Comparison of ENCODE assay signal across 8 cellular contexts in genomic region chr2:229715895-229716507, GRCh38. TPM values are rescaled to one million over a fixed set of nuclear protein-coding genes. Genes with fewer than 3 reads are reported as not detected.
DNase-seq lines count a peak whose midpoint lies in the region; ATAC-seq, FAIRE-seq and TF ChIP-seq lines count a peak whose summit lies in the region.

No MANE protein-coding gene starts in this region.

- H3K4me1 ChIP-seq in adrenal gland (replicated peaks in 1 of 2), result peaks cover 0 to 30% of the 10 kb centered on the region in 2 donors
- H3K4me1 ChIP-seq in HepG2 (ENCODE audit: insufficient read depth, low read length), result no peaks in the 10 kb centered on the region

- WGBS in adrenal gland, 4 donors, result 3 to 9% (median 6%) methylated on average over 4 of the region's 4 CpGs
- WGBS in HepG2 (ENCODE audit: low lambda C conversion rate), result 15% methylated on average over 4 of the region's 4 CpGs

- no peaks in the 10 kb centered on the region for H3K79me2 ChIP-seq in HepG2 (ENCODE audit: insufficient read depth, low read length)

- H3K36me3 ChIP-seq in adrenal gland (replicated peaks in 1 of 2) (no peaks in the 10 kb centered on the region), HepG2 (replicated peaks in 1 of 2; ENCODE audit: control insufficient read depth in 1 of 2, insufficient read depth in 2 of 2, low read length in 2 of 2) (no peaks in the 10 kb centered on the region)

- intact Hi-C loops in adrenal gland (cut with DNase I), result loop anchor here (5.0 to 10.0 kb wide), 3 partner anchors 119 to 291 kb away; no protein-coding TSS in a partner anchor
- intact Hi-C loops in HepG2 (cut with micrococcal nuclease; ENCODE audit: unreplicated experiment), result no loop called here
- intact Hi-C loops in Right ventricle myocardium inferior (cut with DNase I), result no loop called here

- H3K4me3 ChIP-seq in adrenal gland, result peak overlapping the region in 2 of 4 donors; percentile 34 to 73
- no peak overlapping the region for H3K4me3 ChIP-seq in HepG2 (replicated peaks in 1 of 3; ENCODE audit: insufficient read depth in 1 of 3, low read depth in 2 of 3, low read length in 3 of 3)

- H4K20me1 ChIP-seq in HepG2 (ENCODE audit: insufficient read depth, low read length), result peaks cover 12% of the 10 kb centered on the region; the same call in 1 of the 2 replicates

- no peaks in the 10 kb centered on the region for H3K9me3 ChIP-seq in adrenal gland (replicated peaks in 1 of 3)
- H3K9me3 ChIP-seq in HepG2 (ENCODE audit: low read length), result no peaks in the 10 kb centered on the region

- POLR2A ChIA-PET in HEK293T (lab: Yijun Ruan, JAX), result no interaction called here
- POLR2A ChIA-PET in HepG2 (lab: Yijun Ruan, JAX), result no interaction called here

- no peak for TF ChIP-seq POLR2A in adrenal gland (IDR thresholded peaks at IDR 0.05)
- no peak for TF ChIP-seq POLR2A in HepG2 (IDR thresholded peaks at IDR 0.05; ENCODE audit: insufficient read depth in 1 of 2, low read depth in 2 of 2, low read length in 2 of 2)

- DNase-seq in HEK293T (ENCODE audit: extremely low spot score) (peak; percentile 30), NCI-H748 (lab: John Stamatoyannopoulos, UW; ENCODE audit: unreplicated experiment) (peak; percentile 80), adrenal gland (peak; percentile 43 to 86 (median 68)), HepG2 (ENCODE audit: low spot score) (peak; percentile 34), Right ventricle myocardium inferior (ENCODE audit: missing footprints) (no peak)

- peak; percentile 23; the same call in 2 of the 3 replicates for ATAC-seq in HepG2
- ATAC-seq in HG03280 (IDR thresholded peaks at IDR 0.05; ENCODE audit: unreplicated experiment), result no peak
- ATAC-seq in Right ventricle myocardium inferior, result no peak
- ATAC-seq in GM21717 (IDR thresholded peaks at IDR 0.05; ENCODE audit: unreplicated experiment), result no peak

- peak; percentile 76 for FAIRE-seq in HepG2 (lab: Jason Lieb, UNC)

- H3K27ac ChIP-seq in C4-2B (no peak overlapping the region), adrenal gland (peak overlapping the region in 4 of 5 donors; percentile 77 to 93 (median 85)), HepG2 (ENCODE audit: extremely low read length, insufficient read depth, low read length) (no peak overlapping the region)

- no peak overlapping the region for H2AFZ ChIP-seq in HepG2 (ENCODE audit: low read length)

- in situ Hi-C loops in HepG2 (cut with HindIII; ENCODE audit: extremely low pct_ligation_motif_present, low pct_unique_long_range_greater_than_20kb), result no loop called here

- CTCF ChIA-PET in HEK293T (lab: Yijun Ruan, JAX) (no interaction called here), HepG2 (lab: Yijun Ruan, JAX; ENCODE audit: low intra/inter-chr PET ratio, low total read pairs) (no interaction called here)

- TF ChIP-seq RAD21 in HepG2 (CRISPR knock-in tag; IDR thresholded peaks at IDR 0.05), result no peak

- TF ChIP-seq EP300 in HepG2 (IDR thresholded peaks at IDR 0.05; ENCODE audit: low read depth in 2 of 2, low read length in 2 of 2) (no peak), HepG2 (CRISPR knock-in tag; IDR thresholded peaks at IDR 0.05; ENCODE audit: borderline replicate concordance) (no peak)

- H3K27me3 ChIP-seq in adrenal gland (peaks cover 3% of the 10 kb centered on the region), HepG2 (ENCODE audit: control insufficient read depth in 1 of 2, insufficient read depth in 2 of 2, low read length in 2 of 2) (peaks cover 7 to 36% of the 10 kb centered on the region in 2 experiments)

- no TSS peak for BruUV-seq in HepG2 (replicated peaks; lab: Mats Ljungman, UMichigan)

- H3K4me2 ChIP-seq in HepG2 (ENCODE audit: low read depth, low read length), result no peak overlapping the region

- TF ChIP-seq CTCF in C4-2B (conservative IDR thresholded peaks at IDR 0.05) (peak; percentile 71), adrenal gland (IDR thresholded peaks at IDR 0.05) (peak; percentile 46 to 73 (median 60)), HepG2 (CRISPR knock-in tag; IDR thresholded peaks at IDR 0.05) (peak; percentile 63)

- no peak overlapping the region for H3K9ac ChIP-seq in HepG2 (ENCODE audit: insufficient read depth, low read depth, low read length)

TF ChIP-seq in HEK293T, 16 proteins besides CTCF, POLR2A, EP300 and RAD21:
- no peak for TF ChIP-seq BHLHE40 (IDR thresholded peaks at IDR 0.05; ENCODE audit: borderline replicate concordance)
- TF ChIP-seq PKNOX1 (IDR thresholded peaks at IDR 0.05), result no peak
- TF ChIP-seq ZNF384 (IDR thresholded peaks at IDR 0.05), result no peak
- TF ChIP-seq TARDBP (IDR thresholded peaks at IDR 0.05), result no peak
- TF ChIP-seq NFRKB (IDR thresholded peaks at IDR 0.05), result no peak
- no peak for TF ChIP-seq SUZ12 (IDR thresholded peaks at IDR 0.05)
- TF ChIP-seq FOXM1 (IDR thresholded peaks at IDR 0.05; ENCODE audit: borderline replicate concordance), result no peak
- TF ChIP-seq FOXK2 (IDR thresholded peaks at IDR 0.05), result no peak
- TF ChIP-seq ARNT (IDR thresholded peaks at IDR 0.05), result no peak
- TF ChIP-seq ELF4 (IDR thresholded peaks at IDR 0.05), result no peak
- no peak for TF ChIP-seq FOXA1 (IDR thresholded peaks at IDR 0.05)
- no peak for TF ChIP-seq CTBP1 (IDR thresholded peaks at IDR 0.05; ENCODE audit: borderline replicate concordance)
- no peak for TF ChIP-seq SP1 (IDR thresholded peaks at IDR 0.05)
- no peak for TF ChIP-seq L3MBTL2 (conservative IDR thresholded peaks at IDR 0.05)
- no peak for TF ChIP-seq HDGF (IDR thresholded peaks at IDR 0.05; ENCODE audit: borderline replicate concordance)
- TF ChIP-seq LEF1 (IDR thresholded peaks at IDR 0.05; ENCODE audit: borderline replicate concordance), result no peak

TF ChIP-seq in HepG2, 621 proteins besides CTCF, POLR2A, EP300 and RAD21 (continues in another document):
- peak; percentile 37; the same call in 1 of the 2 replicates for TF ChIP-seq CREB1 (IDR thresholded peaks at IDR 0.05)
- 0 out of 2 replicates have a peak, but pooled peaks have one; percentile 53 for TF ChIP-seq CREB1 (CRISPR knock-in tag; IDR thresholded peaks at IDR 0.05)
- peak; percentile 56 for TF ChIP-seq STAG1 (CRISPR knock-in tag; IDR thresholded peaks at IDR 0.05)
- peak; percentile 23; the same call in 1 of the 2 replicates for TF ChIP-seq SMC3 (IDR thresholded peaks at IDR 0.05; ENCODE audit: low read length)
- peak; percentile 80 for TF ChIP-seq MIER2 (CRISPR knock-in tag; IDR thresholded peaks at IDR 0.05)
- 0 out of 2 replicates have a peak, but pooled peaks have one; percentile 27 for TF ChIP-seq ZBTB37 (CRISPR knock-in tag; IDR thresholded peaks at IDR 0.05)
- TF ChIP-seq CREM (IDR thresholded peaks at IDR 0.05), result peak; percentile 54
- TF ChIP-seq CREM (CRISPR knock-in tag; IDR thresholded peaks at IDR 0.05), result no peak
- TF ChIP-seq, protein P1, sequence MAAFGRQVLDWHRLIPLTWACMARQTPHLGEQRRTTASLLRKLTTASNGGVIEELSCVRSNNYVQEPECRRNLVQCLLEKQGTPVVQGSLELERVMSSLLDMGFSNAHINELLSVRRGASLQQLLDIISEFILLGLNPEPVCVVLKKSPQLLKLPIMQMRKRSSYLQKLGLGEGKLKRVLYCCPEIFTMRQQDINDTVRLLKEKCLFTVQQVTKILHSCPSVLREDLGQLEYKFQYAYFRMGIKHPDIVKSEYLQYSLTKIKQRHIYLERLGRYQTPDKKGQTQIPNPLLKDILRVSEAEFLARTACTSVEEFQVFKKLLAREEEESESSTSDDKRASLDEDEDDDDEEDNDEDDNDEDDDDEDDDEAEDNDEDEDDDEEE (CRISPR knock-in tag; IDR thresholded peaks at IDR 0.05), result no peak

RNA-seq across cellular contexts. Expression of gene DNER, which starts 1.6 kb away (rescaled TPM):
- total RNA-seq in adrenal gland (100 to 1,000 TPM in 7 of 8 donors, 10 to 100 TPM in 1; 81.2 to 309 (median 200) TPM), HepG2 (2016; rRNA removed; fragmentation: Illumina TruSeq; extraction: Trizol) (not detected in 2 replicates), Right ventricle myocardium inferior (3.3 TPM)
- polyA plus RNA-seq in adrenal gland (100 to 1,000 TPM in 1 of 3 donors, 10 to 100 TPM in 2; 49.2 to 188 (median 56.9) TPM), HepG2 (2011; rRNA removed) (not detected in 2 replicates)
- not detected in 2 replicates for total RNA-seq in HepG2 (2016; cell fraction: cytosol; rRNA removed; fragmentation: Illumina TruSeq; extraction: Trizol; ENCODE audit: low read depth)
- not detected in 2 replicates for total RNA-seq in HepG2 (2016; cell fraction: insoluble cytoplasmic fraction; rRNA removed; fragmentation: Illumina TruSeq; extraction: Trizol)
- not detected in 2 replicates for total RNA-seq in HepG2 (2016; cell fraction: membrane; rRNA removed; fragmentation: Illumina TruSeq; extraction: Trizol)
- not detected in 2 replicates for total RNA-seq in HepG2 (2016; cell fraction: nucleus; rRNA removed; fragmentation: Illumina TruSeq; extraction: Trizol)
- polyA plus RNA-seq in HepG2 (2011; cell fraction: cytosol; rRNA removed), result not detected in 2 replicates
- not detected in 2 replicates for polyA plus RNA-seq in HepG2 (2011; cell fraction: nucleus; rRNA removed)
- polyA plus RNA-seq in HepG2 (2012), result not detected in 2 replicates
- polyA plus RNA-seq in HepG2 (2016; cell fraction: cytosol; fragmentation: Illumina TruSeq; extraction: Trizol; ENCODE audit: low read depth), result not detected in 2 replicates
- not detected in 2 replicates for polyA plus RNA-seq in HepG2 (2016; cell fraction: insoluble cytoplasmic fraction; fragmentation: Illumina TruSeq; extraction: Trizol; ENCODE audit: low read depth)
- not detected in 2 replicates for polyA plus RNA-seq in HepG2 (2016; cell fraction: membrane; fragmentation: Illumina TruSeq; extraction: Trizol; ENCODE audit: low read depth)
- not detected in 2 replicates for polyA plus RNA-seq in HepG2 (2016; cell fraction: nucleus; fragmentation: Illumina TruSeq; extraction: Trizol; ENCODE audit: insufficient read depth, low read depth)
- polyA minus RNA-seq in HepG2 (2011; rRNA and poly(A)+ RNA removed; ENCODE audit: low replicate concordance), result 22.4 TPM in 1 of 2 replicates, not detected in the other
- not detected in 2 replicates for polyA minus RNA-seq in HepG2 (2011; cell fraction: cytosol; rRNA and poly(A)+ RNA removed)
- polyA minus RNA-seq in HepG2 (2011; cell fraction: nucleus; rRNA and poly(A)+ RNA removed), result not detected in 2 replicates

Comparison
In these comparisons a context has a peak if more than half of its experiments do, and no peak if none do; other contexts are left out.
1. H3K27ac ChIP-seq: peak in adrenal gland (4 of 5); none in C4-2B (single experiment) and HepG2 (single experiment).
2. RNA of gene DNER, which starts 1.6 kb away (total RNA-seq): 81.2 to 309 TPM in adrenal gland; 3.3 TPM in Right ventricle myocardium inferior (single experiment) and not detected in HepG2; every median in the first group is over 10 times any median in the second.
3. intact Hi-C loops: an anchor here in adrenal gland (5.0 to 10.0 kb wide); none called in HepG2 and Right ventricle myocardium inferior.
4. Peak in every context shown above with its lines, with median percentiles within 50 percentile points of each other: CTCF ChIP-seq.